ENCODE assay signal across 18 cellular contexts in genomic region chr3:126934149-126934548, GRCh38. TPM values are rescaled to one million over a fixed set of nuclear protein-coding genes. Genes with fewer than 3 reads are reported as not detected.
A peak's percentile ranks its signal among the peaks of the same experiment; 100 is the strongest.
DNase-seq lines count a peak whose midpoint lies in the region; ATAC-seq and TF ChIP-seq lines count a peak whose summit lies in the region.
"Had no signal": no experiment of that assay in that cellular context is flagged by ENCODE, and none has a peak within 500 bp of the region (broad histone marks: within the 10 kb centered on the region; RNA-seq: fewer than 3 reads in every experiment).

No MANE protein-coding gene starts in this region.

- DNase-seq in EH (ENCODE audit: low read depth) (peak; percentile 77), NCI-H1417 treated with DMSO at 0.1 percent for 48 hours (lab: John Stamatoyannopoulos, UW) (peak; percentile 12), foreskin fibroblast (peak; percentile 25 to 35), omental fat pad (ENCODE audit: low spot score) (no peak), T-helper 2 cell (no peak), GM23338 (ENCODE audit: low spot score) (no peak), PC-9 (no peak)
- DNase-seq: activated CD4-positive, alpha-beta memory T cell treated with anti-CD3 and anti-CD28 coated beads, Interleukin-2, amount 10 ng/mL, durations not matched to agents 7 days and 5 days; hypothalamus; left ventricle myocardium superior; naive thymus-derived CD4-positive, alpha-beta T cell; stimulated activated CD4-positive, alpha-beta T cell treated with anti-CD3 and anti-CD28 coated beads, Interleukin-4, amount 100 ng/mL, for 24 hours had no signal

- H3K27me3 Mint-ChIP-seq in GM23338 (ENCODE audit: insufficient read depth, low read depth, poor library complexity) = peaks cover 3% of the 10 kb centered on the region
- H3K27me3 Mint-ChIP-seq: activated CD4-positive, alpha-beta memory T cell treated with anti-CD3 and anti-CD28 coated beads, Interleukin-2, amount 10 ng/mL, durations not matched to agents 7 days and 5 days; naive thymus-derived CD4-positive, alpha-beta T cell had no signal

- no peaks in the 10 kb centered on the region for H3K9me3 ChIP-seq in PC-9 (ENCODE audit: insufficient read depth, low read depth)
- H3K9me3 ChIP-seq: thoracic aorta had no signal

- no peak overlapping the region for H2AFZ ChIP-seq in GM23338
- no peak overlapping the region for H2AFZ ChIP-seq in PC-9

- POLR2A ChIA-PET in PC-9 (lab: Charles Lee; ENCODE audit: unreplicated experiment) = interaction anchor here (0.6 kb wide), 1 partner anchor 472 kb away, joined by 3 read pairs; no protein-coding TSS in a partner anchor

- intact Hi-C loops in PC-9 (cut with micrococcal nuclease; ENCODE audit: unreplicated experiment) = no loop called here

- no TSS peak for BruUV-seq in PC-9 (replicated peaks; lab: Mats Ljungman, UMichigan)

- H3K27ac ChIP-seq in GM23338 (ENCODE audit: low read depth) (no peak overlapping the region), PC-9 (no peak overlapping the region)
- H3K27ac ChIP-seq: SK-N-MC, thoracic aorta, VCaP had no signal

- no peak overlapping the region for H3K4me3 ChIP-seq in foreskin fibroblast (ENCODE audit: low read depth in 1 of 2, low read length in 2 of 2)
- no peak overlapping the region for H3K4me3 ChIP-seq in GM23338
- H3K4me3 ChIP-seq in PC-9 = no peak overlapping the region
- H3K4me3 ChIP-seq: SK-N-MC, thoracic aorta had no signal

- no peaks in the 10 kb centered on the region for H3K9me3 Mint-ChIP-seq in GM23338
- H3K9me3 Mint-ChIP-seq: activated CD4-positive, alpha-beta memory T cell treated with anti-CD3 and anti-CD28 coated beads, Interleukin-2, amount 10 ng/mL, durations not matched to agents 7 days and 5 days; dendritic cell treated with granulocyte-macrophage colony-stimulating factor and Interleukin-4, amounts not matched to agents 40 ng/mL and 50 ng/mL, for 4 days; naive thymus-derived CD4-positive, alpha-beta T cell had no signal

- H3K4me2 ChIP-seq in GM23338 = no peak overlapping the region
- H3K4me2 ChIP-seq in PC-9 = no peak overlapping the region

- H3K27ac Mint-ChIP-seq in GM23338 = no peak overlapping the region
- H3K27ac Mint-ChIP-seq: activated CD4-positive, alpha-beta memory T cell treated with anti-CD3 and anti-CD28 coated beads, Interleukin-2, amount 10 ng/mL, durations not matched to agents 7 days and 5 days; dendritic cell treated with granulocyte-macrophage colony-stimulating factor and Interleukin-4, amounts not matched to agents 40 ng/mL and 50 ng/mL, for 4 days; naive thymus-derived CD4-positive, alpha-beta T cell had no signal

- H3K4me1 ChIP-seq in GM23338 (ENCODE audit: insufficient read depth) (no peaks in the 10 kb centered on the region), PC-9 (replicated peaks; ENCODE audit: insufficient read depth) (peaks cover 10% of the 10 kb centered on the region)

- no peaks in the 10 kb centered on the region for H3K9me2 ChIP-seq in GM23338 (ENCODE audit: insufficient read depth)
- no peaks in the 10 kb centered on the region for H3K9me2 ChIP-seq in PC-9 (ENCODE audit: insufficient read depth)

- TF ChIP-seq CTCF in foreskin fibroblast (IDR thresholded peaks at IDR 0.05; ENCODE audit: low read depth, low read length) = no peak
- no peak for TF ChIP-seq CTCF in omental fat pad (IDR thresholded peaks at IDR 0.05)
- no peak for TF ChIP-seq CTCF in GM23338 (conservative IDR thresholded peaks at IDR 0.05; ENCODE audit: low read depth in 2 of 2)
- TF ChIP-seq CTCF in PC-9 (conservative IDR thresholded peaks at IDR 0.05) = no peak

- no peaks in the 10 kb centered on the region for H3K36me3 ChIP-seq in GM23338 (ENCODE audit: insufficient read depth)
- H3K36me3 ChIP-seq in PC-9 (ENCODE audit: low read depth) = no peaks in the 10 kb centered on the region
- H3K36me3 ChIP-seq: thoracic aorta had no signal

- no peaks in the 10 kb centered on the region for H3K36me3 Mint-ChIP-seq in GM23338 (ENCODE audit: low read depth)

- peak; percentile 26 for ATAC-seq in omental fat pad (ENCODE audit: low FRiP score)
- no peak for ATAC-seq in GM18858 (IDR thresholded peaks at IDR 0.05; ENCODE audit: unreplicated experiment)
- no peak for ATAC-seq in GM23338
- ATAC-seq: esophagus mucosa; left ventricle myocardium superior; naive thymus-derived CD4-positive, alpha-beta T cell had no signal

- CTCF ChIA-PET in PC-9 (lab: Charles Lee) = no interaction called here

- no peaks in the 10 kb centered on the region for H4K20me1 ChIP-seq in GM23338 (replicated peaks; ENCODE audit: insufficient read depth)
- H4K20me1 ChIP-seq in PC-9 (ENCODE audit: insufficient read depth) = no peaks in the 10 kb centered on the region

- H3K27me3 ChIP-seq in GM23338 (ENCODE audit: insufficient read depth) (no peaks in the 10 kb centered on the region), PC-9 (ENCODE audit: insufficient read depth, low read depth) (no peaks in the 10 kb centered on the region)

- H3F3A ChIP-seq in GM23338 (replicated peaks; ENCODE audit: low read depth) (no peaks in the 10 kb centered on the region), PC-9 (ENCODE audit: insufficient read depth, low read depth) (no peaks in the 10 kb centered on the region)

- peaks cover 9% of the 10 kb centered on the region; the same call in 2 of the 3 replicates for H3K4me1 Mint-ChIP-seq in GM23338

- no peak overlapping the region for H3K4me3 Mint-ChIP-seq in GM23338
- H3K4me3 Mint-ChIP-seq: activated CD4-positive, alpha-beta memory T cell treated with anti-CD3 and anti-CD28 coated beads, Interleukin-2, amount 10 ng/mL, durations not matched to agents 7 days and 5 days; dendritic cell treated with granulocyte-macrophage colony-stimulating factor and Interleukin-4, amounts not matched to agents 40 ng/mL and 50 ng/mL, for 4 days; naive thymus-derived CD4-positive, alpha-beta T cell had no signal

- H3K79me2 ChIP-seq in GM23338 (replicated peaks; ENCODE audit: insufficient read depth) (no peaks in the 10 kb centered on the region), PC-9 (ENCODE audit: low read depth) (no peaks in the 10 kb centered on the region)

TF ChIP-seq in GM23338, 12 proteins besides CTCF, POLR2A, EP300 and RAD21:
- TF ChIP-seq CREB1 (CRISPR knock-in tag; IDR thresholded peaks at IDR 0.05; ENCODE audit: low read depth) (no peak), ZNF114 (CRISPR knock-in tag; IDR thresholded peaks at IDR 0.05) (no peak), REST (IDR thresholded peaks at IDR 0.05; ENCODE audit: unreplicated experiment) (no peak), POLR2AphosphoS5 (IDR thresholded peaks at IDR 0.05; ENCODE audit: low read depth) (no peak)

RNA-seq across cellular contexts. Expression of gene PLXNA1, which starts 48.8 kb away (rescaled TPM):
- 10 to 100 TPM; 21.7 to 56.4 (median 37.3) TPM for total RNA-seq in omental fat pad
- total RNA-seq in GM23338 (2014; rRNA removed; shearing (Covaris generic)) = 73.5 and 80.2 TPM in 2 replicates
- 10.6 and 11.0 TPM in 2 replicates for polyA plus RNA-seq in GM23338 (2016; fragmentation: Nextera tagmentation; extraction: Ambion mirVana)
- total RNA-seq in PC-9 (2021) = 83.1 and 88.2 TPM in 2 replicates

Comparison
In these comparisons a context has a peak if more than half of its experiments do, and no peak if none do; other contexts are left out.
1. DNase-seq: peak in EH (single experiment), NCI-H1417 treated with DMSO at 0.1 percent for 48 hours (single experiment) and foreskin fibroblast (2 of 2); none in omental fat pad (single experiment), T-helper 2 cell (0 of 5), GM23338 (single experiment) and PC-9 (0 of 2).